18 cellular contexts compared by ENCODE assay signal in the genomic region with DNA sequence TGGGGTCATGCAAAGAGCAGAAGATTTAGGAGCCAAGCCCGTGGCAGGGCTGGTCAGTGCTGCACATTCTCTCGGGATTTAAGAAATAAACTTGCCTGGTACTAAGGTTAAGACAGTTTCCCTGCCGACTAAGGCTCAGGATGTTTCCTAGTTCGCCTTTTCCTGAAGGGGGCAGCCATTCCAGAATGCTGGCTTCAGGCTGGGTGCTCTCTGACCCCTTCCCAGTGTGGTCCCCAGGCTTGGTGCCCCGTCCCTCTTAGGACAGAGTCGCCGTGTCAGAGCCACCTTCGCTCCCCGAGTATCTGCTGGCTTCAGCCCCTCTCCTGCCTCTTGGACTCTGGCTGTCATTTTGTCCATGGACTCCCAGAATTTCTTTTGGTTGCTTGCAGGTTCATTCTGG.
DNase-seq lines count a peak whose midpoint lies in the region; ATAC-seq, FAIRE-seq and TF ChIP-seq lines count a peak whose summit lies in the region.
"Had no signal": no experiment of that assay in that cellular context is flagged by ENCODE, and none has a peak within 500 bp of the region (broad histone marks: within the 10 kb centered on the region; RNA-seq: fewer than 3 reads in every experiment).

No MANE protein-coding gene starts in this region.

- no peaks in the 10 kb centered on the region for H3K79me2 ChIP-seq in H1 (ENCODE audit: control insufficient read depth in 1 of 2, insufficient read depth in 2 of 2, low read length in 2 of 2)

- no peaks in the 10 kb centered on the region for H3K4me1 ChIP-seq in H1 (replicated peaks in 1 of 4; ENCODE audit: control insufficient read depth in 3 of 4, insufficient read depth in 4 of 4, low read length in 3 of 4)
- no peaks in the 10 kb centered on the region for H3K4me1 ChIP-seq in neuronal stem cell (ENCODE audit: control insufficient read depth in 2 of 2, insufficient read depth in 1 of 2, low read depth in 1 of 2, low read length in 2 of 2)

- H3K27ac ChIP-seq in H1 (ENCODE audit: low read depth, low read length) (no peak overlapping the region), neuronal stem cell (replicated peaks; ENCODE audit: low read length) (no peak overlapping the region), coronary artery (no peak overlapping the region)
- H3K27ac ChIP-seq: RWPE1 had no signal

- H4K91ac ChIP-seq in H1 (replicated peaks; ENCODE audit: insufficient read length, low read length) (no peak overlapping the region), neuronal stem cell (ENCODE audit: low read depth, low read length, poor library complexity) (no peak overlapping the region)

- no peaks in the 10 kb centered on the region for H3K27me3 ChIP-seq in H1 (replicated peaks in 1 of 4; ENCODE audit: control insufficient read depth in 3 of 4, extremely low read depth in 1 of 4, insufficient read depth in 3 of 4, low read length in 3 of 4)
- H3K27me3 ChIP-seq in neuronal stem cell (ENCODE audit: control insufficient read depth in 3 of 3, insufficient read depth in 3 of 3, low read depth in 1 of 3, low read length in 3 of 3): no peaks in the 10 kb centered on the region

- CTCF ChIA-PET in H1 (lab: Charles Lee; ENCODE audit: partially characterized antibody): interaction anchor here (1.1 to 2.3 kb wide), 3 partner anchors 14 to 29 kb away, joined by 3 to 5 read pairs (median 4); no protein-coding TSS in a partner anchor

- TF ChIP-seq CTCF in H1 (IDR thresholded peaks at IDR 0.05; ENCODE audit: control extremely low read depth in 1 of 3, insufficient read depth in 1 of 3, low read depth in 1 of 3, low read length in 3 of 3) (peak; percentile 27 to 31 (median 28); a peak in 3 of 4 replicates), coronary artery (IDR thresholded peaks at IDR 0.05) (no peak)

- H3K23ac ChIP-seq in H1 (ENCODE audit: insufficient read length) (no peak overlapping the region), neuronal stem cell (ENCODE audit: low read depth, low read length, poor library complexity) (no peak overlapping the region)

- no peaks in the 10 kb centered on the region for H3K36me3 ChIP-seq in H1 (ENCODE audit: control insufficient read depth in 2 of 4, insufficient read depth in 4 of 4, low read length in 3 of 4)
- H3K36me3 ChIP-seq in neuronal stem cell (replicated peaks in 1 of 2; ENCODE audit: control insufficient read depth in 2 of 2, insufficient read depth in 2 of 2, low read length in 2 of 2): no peaks in the 10 kb centered on the region

- no peak overlapping the region for H2AK5ac ChIP-seq in H1 (ENCODE audit: low read depth, low read length)
- no peak overlapping the region for H2AK5ac ChIP-seq in neuronal stem cell (ENCODE audit: low read depth, low read length)

- no peaks in the 10 kb centered on the region for H4K20me1 ChIP-seq in H1 (replicated peaks in 1 of 2; ENCODE audit: control insufficient read depth in 1 of 2, insufficient read depth in 2 of 2, low read length in 2 of 2)

- H3K18ac ChIP-seq in H1 (ENCODE audit: extremely low read depth, low read length) (no peak overlapping the region), neuronal stem cell (ENCODE audit: low read length) (peak overlapping the region; percentile 27)

- peak; percentile 53 for DNase-seq in cardiac septum (ENCODE audit: low spot score)
- no peak for DNase-seq in Right ventricle myocardium superior
- DNase-seq in H1 (ENCODE audit: low read depth in 1 of 2, low spot score in 2 of 2): no peak
- DNase-seq in neuronal stem cell (ENCODE audit: low spot score): no peak
- DNase-seq in ureter (ENCODE audit: low spot score): peak; percentile 8
- no peak for DNase-seq in NCI-H2107 (lab: John Stamatoyannopoulos, UW)
- DNase-seq in stimulated activated CD4-positive, alpha-beta T cell treated with anti-CD3 and anti-CD28 coated beads, Interleukin-12 subunit alpha, Interleukin-12 subunit beta, amount 100 ng/mL, for 4 hours: no peak
- DNase-seq in coronary artery (ENCODE audit: low spot score): no peak
- DNase-seq: 8988T, DND-41, NCI-H1105, NCI-H1694, NCI-H2081 treated with DMSO at 0.1 percent for 48 hours, NCI-H510A, NCI-H82, OCI-M1 had no signal

- H3K4me2 ChIP-seq in H1 (ENCODE audit: insufficient read depth in 1 of 2, low read depth in 2 of 2, low read length in 2 of 2) (no peak overlapping the region), neuronal stem cell (ENCODE audit: insufficient read depth, low read length, poor library complexity, severe bottlenecking) (no peak overlapping the region)

- H2BK12ac ChIP-seq in H1 (ENCODE audit: low read depth, low read length) (no peak overlapping the region), neuronal stem cell (ENCODE audit: low read length) (no peak overlapping the region)

- no peak for TF ChIP-seq EP300 in H1 (IDR thresholded peaks at IDR 0.05; ENCODE audit: borderline replicate concordance in 1 of 2, low read depth in 2 of 2, low read length in 2 of 2)

- H2BK5ac ChIP-seq in H1 (ENCODE audit: low read depth, low read length) (no peak overlapping the region), neuronal stem cell (ENCODE audit: low read length) (no peak overlapping the region)

- no peak overlapping the region for H4K5ac ChIP-seq in H1 (ENCODE audit: insufficient read length, low read depth, low read length)

- H2BK120ac ChIP-seq in H1 (replicated peaks; ENCODE audit: low read depth, low read length) (no peak overlapping the region), neuronal stem cell (ENCODE audit: low read depth, low read length) (no peak overlapping the region)

- no peak for TF ChIP-seq POLR2A in H1 (IDR thresholded peaks at IDR 0.05; ENCODE audit: control extremely low read depth in 1 of 2, low read depth in 2 of 2, low read length in 2 of 2)

- H2AFZ ChIP-seq in H1 (ENCODE audit: low read length) (no peak overlapping the region), neuronal stem cell (ENCODE audit: low read length) (no peak overlapping the region)

- no peak for FAIRE-seq in H1 (lab: Jason Lieb, UNC)
- FAIRE-seq: K562 had no signal

- H3K4me3 ChIP-seq in H1 (ENCODE audit: extremely low read depth in 1 of 4, insufficient read depth in 2 of 4, low read depth in 3 of 4, low read length in 4 of 4) (no peak overlapping the region), neuronal stem cell (ENCODE audit: low read length in 2 of 2) (no peak overlapping the region), coronary artery (no peak overlapping the region)
- H3K4me3 ChIP-seq: K562 had no signal

- H3K9me3 ChIP-seq in H1 (ENCODE audit: insufficient read depth in 2 of 2, low read depth in 1 of 2, low read length in 1 of 2): peaks cover 5 to 7% of the 10 kb centered on the region in 2 experiments; a peak in 2 of 4 replicates
- H3K9me3 ChIP-seq in neuronal stem cell (replicated peaks in 1 of 2; ENCODE audit: control insufficient read depth in 2 of 2, insufficient read depth in 1 of 2, low read depth in 1 of 2, low read length in 2 of 2): peaks cover 0 to 8% of the 10 kb centered on the region in 2 donors

- H3K14ac ChIP-seq in H1 (ENCODE audit: insufficient read length) (no peak overlapping the region), neuronal stem cell (ENCODE audit: low read length) (no peak overlapping the region)

- no peak for ATAC-seq in Right ventricle myocardium superior (ENCODE audit: poor library complexity)
- ATAC-seq: K562 had no signal

- POLR2A ChIA-PET in H1 (lab: Charles Lee; ENCODE audit: partially characterized antibody): no interaction called here

- H2BK20ac ChIP-seq in H1 (ENCODE audit: low read length): no peak overlapping the region

- no peaks in the 10 kb centered on the region for H3K79me1 ChIP-seq in H1 (ENCODE audit: low read depth, low read length)
- no peaks in the 10 kb centered on the region for H3K79me1 ChIP-seq in neuronal stem cell (ENCODE audit: low read depth, low read length)

- H3K4ac ChIP-seq in H1 (replicated peaks; ENCODE audit: insufficient read length, low read depth, low read length) (no peak overlapping the region), neuronal stem cell (ENCODE audit: low read length) (no peak overlapping the region)

- no peak overlapping the region for H3K9ac ChIP-seq in H1 (replicated peaks in 1 of 4; ENCODE audit: extremely low read depth in 1 of 4, low read depth in 3 of 4, low read length in 3 of 4)
- no peak overlapping the region for H3K9ac ChIP-seq in neuronal stem cell (ENCODE audit: low read depth, low read length, poor library complexity)

- no peak overlapping the region for H3K56ac ChIP-seq in H1 (replicated peaks; ENCODE audit: insufficient read length, low read depth, low read length)

- whole genome bisulfite sequencing in H1 (ENCODE audit: extremely low coverage in 1 of 2, insufficient coverage in 1 of 2, insufficient read length in 1 of 2, insufficient replicate concordance in 2 of 2, low coverage in 1 of 2, low lambda C conversion rate in 2 of 2, missing lambda C conversion rate in 1 of 2), 2 experiments: 87% methylated on average over 9 of the region's 9 CpGs; no CpG with 5 or more reads in 1 of the 2 experiments
- no CpG with 5 or more reads among the region's 9 CpGs for WGBS in neuronal stem cell (ENCODE audit: extremely low coverage in 2 of 2, insufficient read length in 2 of 2, insufficient replicate concordance in 1 of 2), 2 donors

- TF ChIP-seq RAD21 in H1 (IDR thresholded peaks at IDR 0.05 in 1 of 2, conservative IDR thresholded peaks at IDR 0.05 in 1 of 2; ENCODE audit: low read depth in 2 of 2, low read length in 2 of 2): peak in 1 of 2 experiments; percentile 28; a peak in 2 of 4 replicates

- H3K23me2 ChIP-seq in H1 (ENCODE audit: low read depth, low read length): no peaks in the 10 kb centered on the region

- H2BK15ac ChIP-seq in H1 (ENCODE audit: low read length) (no peak overlapping the region), neuronal stem cell (ENCODE audit: low read length) (no peak overlapping the region)

- intact Hi-C loops in cardiac septum (cut with DNase I) (no loop called here), Right ventricle myocardium superior (cut with DNase I) (no loop called here)

- H4K8ac ChIP-seq in H1 (ENCODE audit: extremely low read depth, insufficient read depth, low read length) (no peak overlapping the region), neuronal stem cell (ENCODE audit: low read depth, low read length) (no peak overlapping the region)

TF ChIP-seq in H1, 55 proteins besides CTCF, POLR2A, EP300 and RAD21 (continues in another document):
- no peak for TF ChIP-seq SUZ12 (IDR thresholded peaks at IDR 0.05; ENCODE audit: low read length)
- TF ChIP-seq KDM4A (IDR thresholded peaks at IDR 0.05; ENCODE audit: low read depth, low read length, severe bottlenecking): no peak
- TF ChIP-seq USF2 (IDR thresholded peaks at IDR 0.05; ENCODE audit: low read length): no peak
- no peak for TF ChIP-seq RXRA (IDR thresholded peaks at IDR 0.05; ENCODE audit: insufficient read depth, low read depth, low read length)
- no peak for TF ChIP-seq SP4 (IDR thresholded peaks at IDR 0.05; ENCODE audit: low read length)
- no peak for TF ChIP-seq NRF1 (IDR thresholded peaks at IDR 0.05; ENCODE audit: low read depth, low read length)

Comparison
In these comparisons a context has a peak if more than half of its experiments do, and no peak if none do; other contexts are left out.
1. DNase-seq: peak in cardiac septum (single experiment) and ureter (single experiment); none in Right ventricle myocardium superior (single experiment), H1 (0 of 2), neuronal stem cell (single experiment), NCI-H2107 (single experiment), stimulated activated CD4-positive, alpha-beta T cell treated with anti-CD3 and anti-CD28 coated beads, Interleukin-12 subunit alpha, Interleukin-12 subunit beta, amount 100 ng/mL, for 4 hours (single experiment) and coronary artery (single experiment).